1 cellular context compared by ENCODE assay signal in the genomic region with DNA sequence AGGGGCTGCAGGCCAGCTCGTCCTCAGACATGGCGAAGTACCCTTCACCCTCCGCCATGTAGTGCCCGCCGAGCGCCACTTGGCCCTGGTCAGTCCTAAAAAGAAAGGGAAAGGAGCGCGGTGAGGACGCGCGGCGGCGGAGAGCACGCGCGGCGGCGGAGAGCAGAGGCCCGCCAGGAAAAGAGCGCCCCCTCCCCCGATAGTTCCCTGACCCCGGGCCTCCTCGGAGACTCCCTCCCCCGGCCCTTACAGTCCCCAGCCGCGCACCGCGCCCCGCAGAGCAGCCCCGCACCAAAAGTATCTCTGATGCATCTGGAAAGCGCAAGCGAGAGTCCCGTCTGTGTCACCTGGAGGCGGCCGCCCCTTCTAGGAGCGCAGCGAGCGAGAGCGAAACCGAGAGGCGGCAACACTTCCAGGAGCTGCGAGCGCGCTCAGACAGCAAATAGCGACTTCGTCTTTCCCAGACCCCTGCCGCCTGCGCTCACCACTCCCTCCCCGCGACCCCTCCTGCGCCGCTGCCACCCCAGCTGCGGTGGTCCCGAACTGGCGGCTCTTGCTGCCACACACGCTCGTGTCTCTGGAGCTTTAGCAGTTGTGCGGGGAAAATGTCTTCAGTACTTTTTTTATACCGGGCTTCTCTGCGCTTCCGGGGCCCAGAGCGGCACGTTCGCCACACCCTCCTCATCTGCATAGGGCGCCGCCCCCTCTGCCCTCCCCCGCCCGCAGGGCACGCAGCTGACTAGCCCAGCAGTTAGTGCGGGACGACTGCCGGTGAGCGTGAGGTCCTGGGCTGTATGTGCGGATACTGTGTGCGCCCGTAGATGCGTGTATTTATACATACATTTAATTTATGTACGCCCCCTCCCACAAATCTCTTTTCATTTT.
A peak's percentile ranks its signal among the peaks of the same experiment; 100 is the strongest.
TF ChIP-seq lines count a peak whose summit lies in the region.

Gene TENT5A (minus strand): TSS at position 598 of the 885 bp plus-strand sequence. CDS start 540 bp downstream, at position 58.

TF ChIP-seq in HEK293, 187 proteins besides CTCF, POLR2A, EP300 and RAD21 (continued from another document and continues in another):
- no peak for TF ChIP-seq SCRT1 (tag by site-specific recombination; IDR thresholded peaks at IDR 0.05; ENCODE audit: borderline replicate concordance)
- no peak for TF ChIP-seq ZNF138 (tag by site-specific recombination; IDR thresholded peaks at IDR 0.05; ENCODE audit: borderline replicate concordance)
- TF ChIP-seq ZNF549 (tag by site-specific recombination; IDR thresholded peaks at IDR 0.05): no peak
- peak; percentile 56; the same call in 1 of the 2 replicates for TF ChIP-seq KLF8 (tag by site-specific recombination; IDR thresholded peaks at IDR 0.05)
- TF ChIP-seq ZNF24 (tag by site-specific recombination; IDR thresholded peaks at IDR 0.05): no peak
- no peak for TF ChIP-seq ZNF341 (tag by site-specific recombination; IDR thresholded peaks at IDR 0.05; ENCODE audit: low read depth)
- TF ChIP-seq ZNF707 (tag by site-specific recombination; IDR thresholded peaks at IDR 0.05): no peak
- peak; percentile 91; the same call in 1 of the 2 replicates for TF ChIP-seq KLF10 (tag by site-specific recombination; IDR thresholded peaks at IDR 0.05)
- no peak for TF ChIP-seq ZNF555 (tag by site-specific recombination; conservative IDR thresholded peaks at IDR 0.05)
- 0 out of 2 replicates have a peak, but pooled peaks have one; percentile 9 for TF ChIP-seq GLIS1 (tag by site-specific recombination; IDR thresholded peaks at IDR 0.05)
- peak; percentile 11; the same call in 1 of the 2 replicates for TF ChIP-seq ZNF660 (tag by site-specific recombination; IDR thresholded peaks at IDR 0.05)
- TF ChIP-seq ZNF48 (tag by site-specific recombination; IDR thresholded peaks at IDR 0.05): no peak
- peak; percentile 79; the same call in 1 of the 2 replicates for TF ChIP-seq GLIS2 (tag by site-specific recombination; IDR thresholded peaks at IDR 0.05)
- TF ChIP-seq ZNF529 (tag by site-specific recombination; IDR thresholded peaks at IDR 0.05; ENCODE audit: insufficient replicate concordance): no peak
- TF ChIP-seq, protein P1, sequence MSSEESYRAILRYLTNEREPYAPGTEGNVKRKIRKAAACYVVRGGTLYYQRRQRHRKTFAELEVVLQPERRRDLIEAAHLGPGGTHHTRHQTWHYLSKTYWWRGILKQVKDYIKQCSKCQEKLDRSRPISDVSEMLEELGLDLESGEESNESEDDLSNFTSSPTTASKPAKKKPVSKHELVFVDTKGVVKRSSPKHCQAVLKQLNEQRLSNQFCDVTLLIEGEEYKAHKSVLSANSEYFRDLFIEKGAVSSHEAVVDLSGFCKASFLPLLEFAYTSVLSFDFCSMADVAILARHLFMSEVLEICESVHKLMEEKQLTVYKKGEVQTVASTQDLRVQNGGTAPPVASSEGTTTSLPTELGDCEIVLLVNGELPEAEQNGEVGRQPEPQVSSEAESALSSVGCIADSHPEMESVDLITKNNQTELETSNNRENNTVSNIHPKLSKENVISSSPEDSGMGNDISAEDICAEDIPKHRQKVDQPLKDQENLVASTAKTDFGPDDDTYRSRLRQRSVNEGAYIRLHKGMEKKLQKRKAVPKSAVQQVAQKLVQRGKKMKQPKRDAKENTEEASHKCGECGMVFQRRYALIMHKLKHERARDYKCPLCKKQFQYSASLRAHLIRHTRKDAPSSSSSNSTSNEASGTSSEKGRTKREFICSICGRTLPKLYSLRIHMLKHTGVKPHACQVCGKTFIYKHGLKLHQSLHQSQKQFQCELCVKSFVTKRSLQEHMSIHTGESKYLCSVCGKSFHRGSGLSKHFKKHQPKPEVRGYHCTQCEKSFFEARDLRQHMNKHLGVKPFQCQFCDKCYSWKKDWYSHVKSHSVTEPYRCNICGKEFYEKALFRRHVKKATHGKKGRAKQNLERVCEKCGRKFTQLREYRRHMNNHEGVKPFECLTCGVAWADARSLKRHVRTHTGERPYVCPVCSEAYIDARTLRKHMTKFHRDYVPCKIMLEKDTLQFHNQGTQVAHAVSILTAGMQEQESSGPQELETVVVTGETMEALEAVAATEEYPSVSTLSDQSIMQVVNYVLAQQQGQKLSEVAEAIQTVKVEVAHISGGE (tag by site-specific recombination; conservative IDR thresholded peaks at IDR 0.05; ENCODE audit: low read depth): peak; percentile 27; the same call in 1 of the 2 replicates
- TF ChIP-seq BCL11A (tag by site-specific recombination; IDR thresholded peaks at IDR 0.05; ENCODE audit: low read depth): no peak
- no peak for TF ChIP-seq ZNF211 (tag by site-specific recombination; IDR thresholded peaks at IDR 0.05; ENCODE audit: low read depth)
- no peak for TF ChIP-seq ZNF670 (tag by site-specific recombination; IDR thresholded peaks at IDR 0.05; ENCODE audit: low read depth)
- no peak for TF ChIP-seq ZNF768 (tag by site-specific recombination; IDR thresholded peaks at IDR 0.05)
- no peak for TF ChIP-seq ZNF146 (tag by site-specific recombination; IDR thresholded peaks at IDR 0.05)
- no peak for TF ChIP-seq ZFHX2 (tag by site-specific recombination; conservative IDR thresholded peaks at IDR 0.05)
- TF ChIP-seq, protein P2, sequence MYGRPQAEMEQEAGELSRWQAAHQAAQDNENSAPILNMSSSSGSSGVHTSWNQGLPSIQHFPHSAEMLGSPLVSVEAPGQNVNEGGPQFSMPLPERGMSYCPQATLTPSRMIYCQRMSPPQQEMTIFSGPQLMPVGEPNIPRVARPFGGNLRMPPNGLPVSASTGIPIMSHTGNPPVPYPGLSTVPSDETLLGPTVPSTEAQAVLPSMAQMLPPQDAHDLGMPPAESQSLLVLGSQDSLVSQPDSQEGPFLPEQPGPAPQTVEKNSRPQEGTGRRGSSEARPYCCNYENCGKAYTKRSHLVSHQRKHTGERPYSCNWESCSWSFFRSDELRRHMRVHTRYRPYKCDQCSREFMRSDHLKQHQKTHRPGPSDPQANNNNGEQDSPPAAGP (tag by site-specific recombination; IDR thresholded peaks at IDR 0.05): 0 out of 2 replicates have a peak, but pooled peaks have one; percentile 41
- no peak for TF ChIP-seq ZNF843 (tag by site-specific recombination; IDR thresholded peaks at IDR 0.05)
- TF ChIP-seq ZNF560 (tag by site-specific recombination; IDR thresholded peaks at IDR 0.05; ENCODE audit: borderline replicate concordance): no peak
- no peak for TF ChIP-seq EGR2 (tag by site-specific recombination; IDR thresholded peaks at IDR 0.05; ENCODE audit: low read depth)
- no peak for TF ChIP-seq ZNF830 (tag by site-specific recombination; IDR thresholded peaks at IDR 0.05; ENCODE audit: low read depth)
- TF ChIP-seq, protein P3, sequence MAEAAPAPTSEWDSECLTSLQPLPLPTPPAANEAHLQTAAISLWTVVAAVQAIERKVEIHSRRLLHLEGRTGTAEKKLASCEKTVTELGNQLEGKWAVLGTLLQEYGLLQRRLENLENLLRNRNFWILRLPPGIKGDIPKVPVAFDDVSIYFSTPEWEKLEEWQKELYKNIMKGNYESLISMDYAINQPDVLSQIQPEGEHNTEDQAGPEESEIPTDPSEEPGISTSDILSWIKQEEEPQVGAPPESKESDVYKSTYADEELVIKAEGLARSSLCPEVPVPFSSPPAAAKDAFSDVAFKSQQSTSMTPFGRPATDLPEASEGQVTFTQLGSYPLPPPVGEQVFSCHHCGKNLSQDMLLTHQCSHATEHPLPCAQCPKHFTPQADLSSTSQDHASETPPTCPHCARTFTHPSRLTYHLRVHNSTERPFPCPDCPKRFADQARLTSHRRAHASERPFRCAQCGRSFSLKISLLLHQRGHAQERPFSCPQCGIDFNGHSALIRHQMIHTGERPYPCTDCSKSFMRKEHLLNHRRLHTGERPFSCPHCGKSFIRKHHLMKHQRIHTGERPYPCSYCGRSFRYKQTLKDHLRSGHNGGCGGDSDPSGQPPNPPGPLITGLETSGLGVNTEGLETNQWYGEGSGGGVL (tag by site-specific recombination; IDR thresholded peaks at IDR 0.05): peak; percentile 29; the same call in 1 of the 2 replicates
- no peak for TF ChIP-seq SCRT2 (tag by site-specific recombination; IDR thresholded peaks at IDR 0.05)
- no peak; the same call in 1 of the 2 replicates for TF ChIP-seq ELK4 (IDR thresholded peaks at IDR 0.05; ENCODE audit: borderline replicate concordance, low read depth, low read length)
- peak; percentile 39; the same call in 1 of the 2 replicates for TF ChIP-seq PATZ1 (tag by site-specific recombination; IDR thresholded peaks at IDR 0.05)
- no peak for TF ChIP-seq ZNF510 (tag by site-specific recombination; IDR thresholded peaks at IDR 0.05; ENCODE audit: insufficient replicate concordance)
- TF ChIP-seq, protein P4, sequence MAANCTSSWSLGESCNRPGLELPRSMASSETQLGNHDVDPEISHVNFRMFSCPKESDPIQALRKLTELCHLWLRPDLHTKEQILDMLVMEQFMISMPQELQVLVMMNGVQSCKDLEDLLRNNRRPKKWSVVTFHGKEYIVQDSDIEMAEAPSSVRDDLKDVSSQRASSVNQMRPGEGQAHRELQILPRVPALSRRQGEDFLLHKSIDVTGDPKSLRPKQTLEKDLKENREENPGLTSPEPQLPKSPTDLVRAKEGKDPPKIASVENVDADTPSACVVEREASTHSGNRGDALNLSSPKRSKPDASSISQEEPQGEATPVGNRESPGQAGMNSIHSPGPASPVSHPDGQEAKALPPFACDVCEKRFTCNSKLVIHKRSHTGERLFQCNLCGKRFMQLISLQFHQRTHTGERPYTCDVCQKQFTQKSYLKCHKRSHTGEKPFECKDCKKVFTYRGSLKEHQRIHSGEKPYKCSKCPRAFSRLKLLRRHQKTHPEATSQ (tag by site-specific recombination; IDR thresholded peaks at IDR 0.05): no peak
- TF ChIP-seq, protein P5, sequence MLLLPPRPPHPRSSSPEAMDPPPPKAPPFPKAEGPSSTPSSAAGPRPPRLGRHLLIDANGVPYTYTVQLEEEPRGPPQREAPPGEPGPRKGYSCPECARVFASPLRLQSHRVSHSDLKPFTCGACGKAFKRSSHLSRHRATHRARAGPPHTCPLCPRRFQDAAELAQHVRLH (tag by site-specific recombination; IDR thresholded peaks at IDR 0.05): no peak
- TF ChIP-seq ZNF292 (tag by site-specific recombination; IDR thresholded peaks at IDR 0.05; ENCODE audit: borderline replicate concordance, low read depth): no peak
- TF ChIP-seq PRDM10 (tag by site-specific recombination; IDR thresholded peaks at IDR 0.05): no peak
- no peak for TF ChIP-seq ZNF658 (tag by site-specific recombination; IDR thresholded peaks at IDR 0.05)
- TF ChIP-seq ZNF654 (tag by site-specific recombination; IDR thresholded peaks at IDR 0.05; ENCODE audit: low read depth): no peak
- no peak for TF ChIP-seq PRDM6 (tag by site-specific recombination; IDR thresholded peaks at IDR 0.05)
